In genomic region chr6:87772597-87773530, GRCh38 we compare ENCODE assay signal across 15 cellular contexts.
DNase-seq lines count a peak whose midpoint lies in the region; FAIRE-seq and TF ChIP-seq lines count a peak whose summit lies in the region.
"Had no signal": no experiment of that assay in that cellular context is flagged by ENCODE, and none has a peak within 500 bp of the region (broad histone marks: within the 10 kb centered on the region; RNA-seq: fewer than 3 reads in every experiment).

No MANE protein-coding gene starts in this region.

- H3K36me3 ChIP-seq in HAP-1 (replicated peaks): no peaks in the 10 kb centered on the region
- no peaks in the 10 kb centered on the region for H3K36me3 ChIP-seq in SJSA1
- no peaks in the 10 kb centered on the region for H3K36me3 ChIP-seq in kidney (ENCODE audit: control insufficient read depth in 1 of 2, insufficient read depth in 2 of 2, low read length in 2 of 2)

- H3K4me1 ChIP-seq in HAP-1 (peaks cover 16% of the 10 kb centered on the region), SJSA1 (replicated peaks) (peaks cover 23% of the 10 kb centered on the region), kidney (ENCODE audit: control insufficient read depth in 1 of 2, insufficient read depth in 1 of 2, low read depth in 1 of 2, low read length in 2 of 2) (peaks cover 10 to 14% of the 10 kb centered on the region in 2 donors)

- TF ChIP-seq CTCF in kidney (IDR thresholded peaks at IDR 0.05; ENCODE audit: borderline replicate concordance, extremely low read depth, insufficient read depth) (no peak), coronary artery (IDR thresholded peaks at IDR 0.05) (no peak)

- no peaks in the 10 kb centered on the region for H3K9me3 ChIP-seq in HAP-1
- no peaks in the 10 kb centered on the region for H3K9me3 ChIP-seq in SJSA1 (replicated peaks)
- no peaks in the 10 kb centered on the region for H3K9me3 ChIP-seq in kidney (ENCODE audit: control insufficient read depth in 1 of 2, low read length in 2 of 2)
- H3K9me3 ChIP-seq: psoas muscle had no signal

- H3K27ac ChIP-seq in SJSA1 (peak overlapping the region; percentile 24), kidney (ENCODE audit: low read depth in 2 of 2, low read length in 2 of 2) (peak overlapping the region; percentile 19 to 63), coronary artery (no peak overlapping the region)
- H3K27ac ChIP-seq: psoas muscle had no signal

- no peak for FAIRE-seq in kidney (lab: Jason Lieb, UNC)

- POLR2A ChIA-PET in HEK293T (lab: Yijun Ruan, JAX): interaction anchor here (0.9 to 1.0 kb wide), 2 partner anchors 71 kb away, joined by 3 to 4 read pairs; partner anchors contain the start of gene AKIRIN2

- intact Hi-C loops in kidney (cut with DNase I): no loop called here

- in situ Hi-C loops in HAP-1 (cut with MboI; ENCODE audit: low sequenced_read_pairs): no loop called here

- no peak overlapping the region for H3K9ac ChIP-seq in kidney (ENCODE audit: low read length in 2 of 2)

- H3K27me3 ChIP-seq in HAP-1 (ENCODE audit: low read depth) (no peaks in the 10 kb centered on the region), SJSA1 (replicated peaks) (no peaks in the 10 kb centered on the region)

- DNase-seq in AG08396 (ENCODE audit: low spot score): peak; percentile 15
- peak; percentile 63 to 88 for DNase-seq in HAP-1 (ENCODE audit: low spot score in 2 of 2)
- DNase-seq in SJSA1 (ENCODE audit: low read depth in 1 of 2, low spot score in 2 of 2): peak in 1 of 2 experiments; percentile 82
- DNase-seq in kidney: no peak
- DNase-seq in NCI-H345 (lab: John Stamatoyannopoulos, UW): no peak
- DNase-seq in DMS114 treated with DMSO at 0.1 percent for 48 hours (lab: John Stamatoyannopoulos, UW; ENCODE audit: unreplicated experiment): no peak
- DNase-seq in HEK293T (ENCODE audit: extremely low spot score): no peak
- DNase-seq in coronary artery (ENCODE audit: low spot score): no peak
- DNase-seq: activated CD4-positive, alpha-beta T cell treated with anti-CD3 and anti-CD28 coated beads, Interleukin-2, amount 50 U/mL, for 4 hours; activated gamma-delta T cell; CD4-positive, CD25-positive, alpha-beta regulatory T cell; midbrain; MV-4-11; psoas muscle; stimulated activated CD4-positive, alpha-beta T cell treated with anti-CD3 and anti-CD28 coated beads, Interleukin-4, amount 100 ng/mL, for 24 hours had no signal

- no peak overlapping the region for H3K4me3 ChIP-seq in HAP-1
- no peak overlapping the region for H3K4me3 ChIP-seq in SJSA1
- no peak overlapping the region for H3K4me3 ChIP-seq in kidney (ENCODE audit: low read length in 2 of 2)
- no peak overlapping the region for H3K4me3 ChIP-seq in coronary artery
- H3K4me3 ChIP-seq: psoas muscle had no signal

- CTCF ChIA-PET in HEK293T (lab: Yijun Ruan, JAX): interaction anchor here (1.1 kb wide), 1 partner anchor 10 kb away, joined by 3 read pairs; no protein-coding TSS in a partner anchor

TF ChIP-seq in HEK293T, 16 proteins besides CTCF, POLR2A, EP300 and RAD21:
- TF ChIP-seq NFRKB (IDR thresholded peaks at IDR 0.05) (no peak), BHLHE40 (IDR thresholded peaks at IDR 0.05; ENCODE audit: borderline replicate concordance) (no peak), SUZ12 (IDR thresholded peaks at IDR 0.05) (no peak), FOXM1 (IDR thresholded peaks at IDR 0.05; ENCODE audit: borderline replicate concordance) (no peak), CTBP1 (IDR thresholded peaks at IDR 0.05; ENCODE audit: borderline replicate concordance) (no peak), SP1 (IDR thresholded peaks at IDR 0.05) (no peak), FOXK2 (IDR thresholded peaks at IDR 0.05) (no peak), ZNF384 (IDR thresholded peaks at IDR 0.05) (no peak), TARDBP (IDR thresholded peaks at IDR 0.05) (no peak), ARNT (IDR thresholded peaks at IDR 0.05) (no peak), PKNOX1 (IDR thresholded peaks at IDR 0.05) (no peak), FOXA1 (IDR thresholded peaks at IDR 0.05) (no peak), ELF4 (IDR thresholded peaks at IDR 0.05) (no peak), HDGF (IDR thresholded peaks at IDR 0.05; ENCODE audit: borderline replicate concordance) (no peak), L3MBTL2 (conservative IDR thresholded peaks at IDR 0.05) (no peak), LEF1 (IDR thresholded peaks at IDR 0.05; ENCODE audit: borderline replicate concordance) (no peak)

Comparison
In these comparisons a context has a peak if more than half of its experiments do, and no peak if none do; other contexts are left out.
1. DNase-seq: peak in AG08396 (single experiment) and HAP-1 (2 of 2); none in kidney (single experiment), NCI-H345 (single experiment), DMS114 treated with DMSO at 0.1 percent for 48 hours (single experiment), HEK293T (single experiment) and coronary artery (single experiment).
2. H3K27ac ChIP-seq: peak in SJSA1 (single experiment) and kidney (2 of 2); none in coronary artery (0 of 2).